ENCODE assay signal across 8 cellular contexts in genomic region chr6:136920858-136921520, GRCh38. TPM values are rescaled to one million over a fixed set of nuclear protein-coding genes. Genes with fewer than 3 reads are reported as not detected.
A peak's percentile ranks its signal among the peaks of the same experiment; 100 is the strongest.
DNase-seq lines count a peak whose midpoint lies in the region; ATAC-seq and TF ChIP-seq lines count a peak whose summit lies in the region.

No MANE protein-coding gene starts in this region.

- no peaks in the 10 kb centered on the region for H3K36me3 Mint-ChIP-seq in endodermal cell (ENCODE audit: low read depth)
- H3K36me3 Mint-ChIP-seq in naive thymus-derived CD8-positive, alpha-beta T cell = peaks cover 4 to 17% (median 9%) of the 10 kb centered on the region in 3 donors

- 6% methylated on average over 14 to 41 of the region's 41 CpGs for WGBS in endodermal cell (ENCODE audit: insufficient coverage in 1 of 2, insufficient read length in 1 of 2), 2 experiments

- H3K4me3 ChIP-seq in cardiac muscle cell (peak overlapping the region; percentile 50), SJCRH30 (peak overlapping the region; percentile 80), endodermal cell (ENCODE audit: low read length) (peak overlapping the region; percentile 79)

- H3K27me3 ChIP-seq in cardiac muscle cell (peaks cover 79% of the 10 kb centered on the region), SJCRH30 (no peaks in the 10 kb centered on the region), endodermal cell (ENCODE audit: control insufficient read depth, insufficient read depth, low read length, poor library complexity, severe bottlenecking) (peaks cover 70% of the 10 kb centered on the region)

- peaks cover 4% of the 10 kb centered on the region for H3K4me1 Mint-ChIP-seq in endodermal cell
- H3K4me1 Mint-ChIP-seq in naive thymus-derived CD8-positive, alpha-beta T cell = peaks cover 12 to 39% (median 31%) of the 10 kb centered on the region in 4 donors

- H3K4me3 Mint-ChIP-seq in endodermal cell = peak overlapping the region; percentile 57
- H3K4me3 Mint-ChIP-seq in naive thymus-derived CD8-positive, alpha-beta T cell = peak overlapping the region; percentile 65 to 90 (median 84)

- POLR2A ChIA-PET in naive thymus-derived CD8-positive, alpha-beta T cell (lab: Charles Lee) = no interaction called here

- H3K27ac ChIP-seq in cardiac muscle cell (no peak overlapping the region), SJCRH30 (no peak overlapping the region; the same call in 1 of the 2 replicates), endodermal cell (ENCODE audit: low read depth, low read length) (no peak overlapping the region)

- H3K9ac ChIP-seq in endodermal cell (ENCODE audit: extremely low read depth, low read length, poor library complexity, severe bottlenecking) = peak overlapping the region; percentile 1

- ATAC-seq in Right ventricle myocardium inferior (no peak), HG03135 (IDR thresholded peaks at IDR 0.05; ENCODE audit: unreplicated experiment) (no peak)
- ATAC-seq in naive thymus-derived CD8-positive, alpha-beta T cell = peak; percentile 18 to 28

- H3K27ac Mint-ChIP-seq in endodermal cell = no peak overlapping the region
- peak overlapping the region in 1 of 10 donors; percentile 60 for H3K27ac Mint-ChIP-seq in naive thymus-derived CD8-positive, alpha-beta T cell

- H3K9me3 Mint-ChIP-seq in endodermal cell = no peaks in the 10 kb centered on the region
- no peaks in the 10 kb centered on the region for H3K9me3 Mint-ChIP-seq in naive thymus-derived CD8-positive, alpha-beta T cell

- peaks cover 71% of the 10 kb centered on the region for H3K27me3 Mint-ChIP-seq in endodermal cell (ENCODE audit: insufficient read depth)
- H3K27me3 Mint-ChIP-seq in naive thymus-derived CD8-positive, alpha-beta T cell = peaks cover 15 to 66% (median 43%) of the 10 kb centered on the region in 5 donors

- H3K4me1 ChIP-seq in cardiac muscle cell (ENCODE audit: low read depth) = no peaks in the 10 kb centered on the region
- H3K4me1 ChIP-seq in SJCRH30 = no peaks in the 10 kb centered on the region
- no peaks in the 10 kb centered on the region for H3K4me1 ChIP-seq in endodermal cell (ENCODE audit: control insufficient read depth, insufficient read depth, low read length)

- H3K9me3 ChIP-seq in cardiac muscle cell (ENCODE audit: low read depth) = no peaks in the 10 kb centered on the region
- no peaks in the 10 kb centered on the region for H3K9me3 ChIP-seq in SJCRH30 (replicated peaks)
- H3K9me3 ChIP-seq in endodermal cell (ENCODE audit: control insufficient read depth, low read length) = no peaks in the 10 kb centered on the region

- no peak for TF ChIP-seq CTCF in cardiac muscle cell (IDR thresholded peaks at IDR 0.05; ENCODE audit: low read depth, low read length)
- no peak for TF ChIP-seq CTCF in endodermal cell (conservative IDR thresholded peaks at IDR 0.05)

- H3K36me3 ChIP-seq in cardiac muscle cell (no peaks in the 10 kb centered on the region), SJCRH30 (no peaks in the 10 kb centered on the region), endodermal cell (ENCODE audit: control insufficient read depth, insufficient read depth, low read length) (no peaks in the 10 kb centered on the region)

- intact Hi-C loops in Right ventricle myocardium inferior (cut with DNase I) = no loop called here

- DNase-seq in cardiac muscle cell (ENCODE audit: low read depth in 1 of 2, low spot score in 1 of 2) = peak; percentile 10 to 21
- no peak for DNase-seq in Right ventricle myocardium inferior (ENCODE audit: missing footprints)
- DNase-seq in SJCRH30 = no peak
- DNase-seq in endodermal cell = peak; percentile 73
- DNase-seq in naive thymus-derived CD8-positive, alpha-beta T cell = peak in 4 of 10 donors; percentile 7 to 17 (median 14)
- no peak for DNase-seq in glomerular visceral epithelial cell (ENCODE audit: extremely low spot score)
- no peak for DNase-seq in NCI-H1048 (lab: John Stamatoyannopoulos, UW)

RNA-seq across cellular contexts. Expression of gene SLC35D3, which starts 1.1 kb away (rescaled TPM):
- total RNA-seq in cardiac muscle cell (0.74 and 2.4 TPM in 2 replicates), Right ventricle myocardium inferior (not detected), endodermal cell (under 1 TPM in 1 of 2 donors, not detected in 1; 0.44 TPM)
- polyA plus RNA-seq in cardiac muscle cell = 1.3 and 3.8 TPM in 2 replicates
- total RNA-seq in SJCRH30 (2014; rRNA removed; shearing (Covaris generic)) = 0.05 and 0.06 TPM in 2 replicates
- polyA plus RNA-seq in endodermal cell (2013, experiment 1 of 2) = not detected
- not detected for polyA plus RNA-seq in endodermal cell (2013, experiment 2 of 2)
- total RNA-seq in naive thymus-derived CD8-positive, alpha-beta T cell = not detected
- not detected for polyA plus RNA-seq in naive thymus-derived CD8-positive, alpha-beta T cell

Comparison
In these comparisons a context has a peak if more than half of its experiments do, and no peak if none do; other contexts are left out.
1. DNase-seq: peak in cardiac muscle cell (2 of 2) and endodermal cell (single experiment); none in Right ventricle myocardium inferior (single experiment), SJCRH30 (0 of 2), glomerular visceral epithelial cell (single experiment) and NCI-H1048 (single experiment).
2. ATAC-seq: peak in naive thymus-derived CD8-positive, alpha-beta T cell (2 of 2); none in Right ventricle myocardium inferior (single experiment) and HG03135 (single experiment).
3. Peak in every context shown above with its lines, with median percentiles within 50 percentile points of each other: H3K4me3 ChIP-seq.